9 cellular contexts compared by ENCODE assay signal in genomic region chr11:13487661-13488030, GRCh38. TPM values are rescaled to one million over a fixed set of nuclear protein-coding genes. Genes with fewer than 3 reads are reported as not detected.
DNase-seq lines count a peak whose midpoint lies in the region; ATAC-seq and TF ChIP-seq lines count a peak whose summit lies in the region.
"Had no signal": no experiment of that assay in that cellular context is flagged by ENCODE, and none has a peak within 500 bp of the region (broad histone marks: within the 10 kb centered on the region; RNA-seq: fewer than 3 reads in every experiment).

No MANE protein-coding gene starts in this region.

- peak overlapping the region; percentile 4 to 93 (median 74) for H3K27ac Mint-ChIP-seq in naive thymus-derived CD8-positive, alpha-beta T cell

- in situ Hi-C loops in T47D (cut with HindIII; ENCODE audit: low pct_unique_long_range_greater_than_20kb, low sequenced_read_pairs): no loop called here

- H3K9me3 Mint-ChIP-seq in naive thymus-derived CD8-positive, alpha-beta T cell: peaks cover 0 to 8% (median 2%) of the 10 kb centered on the region in 9 donors

- H3K27me3 Mint-ChIP-seq in naive thymus-derived CD8-positive, alpha-beta T cell: peaks cover 0 to 13% (median 4%) of the 10 kb centered on the region in 5 donors

- peak; percentile 40 for DNase-seq in COLO829 (ENCODE audit: low spot score)
- DNase-seq in LNCaP clone FGC (ENCODE audit: low read depth): no peak
- peak; percentile 35 to 78 for DNase-seq in T47D (ENCODE audit: low read depth in 1 of 2, low spot score in 1 of 2)
- DNase-seq in naive thymus-derived CD8-positive, alpha-beta T cell: peak in 4 of 10 donors; percentile 7 to 41 (median 32)
- no peak for DNase-seq in occipital lobe (lab: John Stamatoyannopoulos, UW)
- no peak for DNase-seq in GOT3 (lab: John Stamatoyannopoulos, UW)

- TF ChIP-seq CTCF in LNCaP clone FGC (IDR thresholded peaks at IDR 0.05; ENCODE audit: control insufficient read depth, extremely low read depth, insufficient read depth): peak; percentile 27

- peak overlapping the region; percentile 39 to 92 (median 82) for H3K4me3 Mint-ChIP-seq in naive thymus-derived CD8-positive, alpha-beta T cell

- ATAC-seq in GM19395 (IDR thresholded peaks at IDR 0.05; ENCODE audit: unreplicated experiment) (peak; percentile 71), GM19328 (IDR thresholded peaks at IDR 0.05; ENCODE audit: unreplicated experiment) (no peak)
- ATAC-seq in naive thymus-derived CD8-positive, alpha-beta T cell: peak; percentile 72 to 75

- H3K4me3 ChIP-seq in LNCaP clone FGC (ENCODE audit: low read depth, low read length): no peak overlapping the region
- H3K4me3 ChIP-seq: SK-N-MC had no signal

- H3K4me1 Mint-ChIP-seq in naive thymus-derived CD8-positive, alpha-beta T cell: peaks cover 5 to 9% (median 7%) of the 10 kb centered on the region in 4 donors

- POLR2A ChIA-PET in naive thymus-derived CD8-positive, alpha-beta T cell (lab: Charles Lee): interaction anchor here (1.7 kb wide), 1 partner anchor 24 kb away, joined by 7 read pairs; the partner anchor contains the start of gene BTBD10

- H3K36me3 Mint-ChIP-seq in naive thymus-derived CD8-positive, alpha-beta T cell: peaks cover 0 to 6% (median 0%) of the 10 kb centered on the region in 3 donors

RNA-seq across cellular contexts. Expression of gene PTH, which starts 8.2 kb away (rescaled TPM):
- not detected for total RNA-seq in naive thymus-derived CD8-positive, alpha-beta T cell
- polyA plus RNA-seq in naive thymus-derived CD8-positive, alpha-beta T cell: not detected
- not detected for total RNA-seq in occipital lobe

RNA-seq across cellular contexts. Expression of gene BTBD10, which starts 24.6 kb away (rescaled TPM):
- 10 to 100 TPM; 19.3 to 20.2 TPM for total RNA-seq in naive thymus-derived CD8-positive, alpha-beta T cell
- 1 to 10 TPM; 7.1 to 9.4 (median 9.4) TPM for polyA plus RNA-seq in naive thymus-derived CD8-positive, alpha-beta T cell
- total RNA-seq in occipital lobe: 205 TPM

Comparison
In these comparisons a context has a peak if more than half of its experiments do, and no peak if none do; other contexts are left out.
1. DNase-seq: peak in COLO829 (single experiment) and T47D (2 of 2); none in LNCaP clone FGC (single experiment), occipital lobe (single experiment) and GOT3 (single experiment).